In the genomic region with DNA sequence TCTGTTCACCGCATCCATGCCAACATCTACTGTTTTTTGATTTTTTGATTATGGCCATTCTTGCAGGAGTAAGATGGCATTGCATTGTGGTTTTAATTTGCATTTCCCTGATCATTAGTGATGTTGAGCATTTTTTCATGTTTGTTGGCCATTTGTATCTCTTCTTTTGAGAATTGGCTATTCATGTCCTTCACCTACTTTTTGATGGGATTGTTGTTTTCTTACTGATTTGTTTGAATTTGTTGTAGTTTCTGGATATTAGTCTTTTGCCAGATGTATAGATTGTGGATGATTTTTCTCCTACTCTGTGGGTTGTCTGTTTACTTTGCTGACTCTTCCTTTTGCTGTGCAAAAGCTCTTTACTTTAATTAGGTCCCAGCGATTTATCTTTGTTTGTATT, we compare ENCODE assay signal across 3 cellular contexts. TPM values are rescaled to one million over a fixed set of nuclear protein-coding genes. Genes with fewer than 3 reads are reported as not detected.
"Had no signal": no experiment of that assay in that cellular context is flagged by ENCODE, and none has a peak within 500 bp of the region (broad histone marks: within the 10 kb centered on the region; RNA-seq: fewer than 3 reads in every experiment).

No MANE protein-coding gene starts in this region.

RNA-seq across cellular contexts. Expression of a gene that starts 37.6 kb away (rescaled TPM):
- total RNA-seq: HepG2 had no signal
- polyA plus RNA-seq: HepG2, IgD-negative memory B cell, K562 had no signal
